In genomic region chr3:194730369-194730768, GRCh38 we compare ENCODE assay signal across 9 cellular contexts. TPM values are rescaled to one million over a fixed set of nuclear protein-coding genes. Genes with fewer than 3 reads are reported as not detected.
A peak's percentile ranks its signal among the peaks of the same experiment; 100 is the strongest.
DNase-seq lines count a peak whose midpoint lies in the region; ATAC-seq and TF ChIP-seq lines count a peak whose summit lies in the region.
"Had no signal": no experiment of that assay in that cellular context is flagged by ENCODE, and none has a peak within 500 bp of the region (broad histone marks: within the 10 kb centered on the region; RNA-seq: fewer than 3 reads in every experiment).

No MANE protein-coding gene starts in this region.

- no peak overlapping the region for H3K27ac ChIP-seq in lower lobe of right lung

- no peaks in the 10 kb centered on the region for H3K4me1 ChIP-seq in lower lobe of right lung

- no peaks in the 10 kb centered on the region for H3K36me3 ChIP-seq in lower lobe of right lung

- no peak for TF ChIP-seq CTCF in lower lobe of right lung (IDR thresholded peaks at IDR 0.05)

- H3K4me3 ChIP-seq in lower lobe of right lung: no peak overlapping the region

- intact Hi-C loops in lower lobe of right lung (cut with DNase I): no loop called here

- ATAC-seq in lower lobe of right lung: peak; percentile 80 to 88
- ATAC-seq in HG02798 (IDR thresholded peaks at IDR 0.05; ENCODE audit: poor library complexity, unreplicated experiment): no peak
- ATAC-seq in GM19023 (IDR thresholded peaks at IDR 0.05; ENCODE audit: unreplicated experiment): no peak

- peaks cover 6% of the 10 kb centered on the region for H3K9me3 ChIP-seq in lower lobe of right lung

- DNase-seq in DMS153 treated with DMSO at 0.1 percent for 48 hours (lab: John Stamatoyannopoulos, UW; ENCODE audit: unreplicated experiment) (peak; percentile 79), NCI-H187 (lab: John Stamatoyannopoulos, UW) (peak; percentile 92 to 93), SHP77 (lab: John Stamatoyannopoulos, UW) (peak; percentile 39 to 55), lower lobe of right lung (peak; percentile 58), cerebellar nuclear complex (lab: John Stamatoyannopoulos, UW) (no peak)
- DNase-seq in activated T-cell treated with anti-CD3 and anti-CD28 coated beads, Interleukin-2, amount 50 U/mL, for 1 hour: no peak
- DNase-seq: hypothalamus had no signal

- H3K27me3 ChIP-seq in lower lobe of right lung (ENCODE audit: low read depth): no peaks in the 10 kb centered on the region

RNA-seq across cellular contexts. Expression of gene FAM43A, which starts 44.7 kb away (rescaled TPM):
- 12.9 TPM for total RNA-seq in lower lobe of right lung

RNA-seq across cellular contexts. Expression of gene LSG1, which starts 58.4 kb away (rescaled TPM):
- 40.9 TPM for total RNA-seq in lower lobe of right lung

Comparison
In these comparisons a context has a peak if more than half of its experiments do, and no peak if none do; other contexts are left out.
1. DNase-seq: peak in DMS153 treated with DMSO at 0.1 percent for 48 hours (single experiment), NCI-H187 (2 of 2), SHP77 (2 of 2) and lower lobe of right lung (single experiment); none in activated T-cell treated with anti-CD3 and anti-CD28 coated beads, Interleukin-2, amount 50 U/mL, for 1 hour (single experiment) and cerebellar nuclear complex (0 of 2).
2. ATAC-seq: peak in lower lobe of right lung (2 of 2); none in HG02798 (single experiment) and GM19023 (single experiment).